In genomic region chr3:50652709-50653108, GRCh38 we compare ENCODE assay signal across 8 cellular contexts. TPM values are rescaled to one million over a fixed set of nuclear protein-coding genes. Genes with fewer than 3 reads are reported as not detected.
DNase-seq lines count a peak whose midpoint lies in the region; ATAC-seq and TF ChIP-seq lines count a peak whose summit lies in the region.

No MANE protein-coding gene starts in this region.

- no peaks in the 10 kb centered on the region for H3F3A ChIP-seq in smooth muscle cell (ENCODE audit: low read depth)

- intact Hi-C loops in esophagus squamous epithelium (cut with DNase I): no loop called here

- H3K27me3 ChIP-seq in DND-41 (ENCODE audit: insufficient read depth, low read length, poor library complexity): no peaks in the 10 kb centered on the region
- no peaks in the 10 kb centered on the region for H3K27me3 ChIP-seq in esophagus squamous epithelium
- H3K27me3 ChIP-seq in smooth muscle cell (ENCODE audit: low read depth): no peaks in the 10 kb centered on the region

- H3K9me3 ChIP-seq in DND-41 (ENCODE audit: insufficient read depth, low read length, severe bottlenecking): no peaks in the 10 kb centered on the region
- no peaks in the 10 kb centered on the region for H3K9me3 ChIP-seq in esophagus squamous epithelium
- no peaks in the 10 kb centered on the region for H3K9me3 ChIP-seq in smooth muscle cell (replicated peaks; ENCODE audit: low read depth)

- H2AFZ ChIP-seq in DND-41 (ENCODE audit: low read depth, low read length) (no peak overlapping the region), smooth muscle cell (ENCODE audit: low read depth) (no peak overlapping the region)

- H3K79me2 ChIP-seq in DND-41 (ENCODE audit: insufficient read depth, low read length) (no peaks in the 10 kb centered on the region), smooth muscle cell (ENCODE audit: low read depth) (no peaks in the 10 kb centered on the region)

- H4K20me1 ChIP-seq in DND-41 (ENCODE audit: insufficient read depth, low read length) (peaks cover 37% of the 10 kb centered on the region), smooth muscle cell (ENCODE audit: low read depth) (no peaks in the 10 kb centered on the region)

- 100% methylated on average over 1 of the region's 2 CpGs; no CpG with 5 or more reads in 1 of the 2 donors for WGBS in esophagus squamous epithelium, 2 donors
- 78% methylated on average over 2 of the region's 2 CpGs for WGBS in smooth muscle cell (ENCODE audit: low lambda C conversion rate)

- H3K4me2 ChIP-seq in DND-41 (ENCODE audit: insufficient read depth, low read length) (no peak overlapping the region), smooth muscle cell (no peak overlapping the region)

- no peak overlapping the region for H3K4me3 ChIP-seq in DND-41 (ENCODE audit: low read depth in 1 of 2, low read length in 2 of 2)
- no peak overlapping the region for H3K4me3 ChIP-seq in LNCaP clone FGC (ENCODE audit: low read depth, low read length)
- no peak overlapping the region for H3K4me3 ChIP-seq in esophagus squamous epithelium
- H3K4me3 ChIP-seq in smooth muscle cell: no peak overlapping the region

- peak; percentile 66 for ATAC-seq in DND-41 (ENCODE audit: insufficient read depth, low read depth)
- no peak for ATAC-seq in GM21717 (IDR thresholded peaks at IDR 0.05; ENCODE audit: unreplicated experiment)
- no peak for ATAC-seq in GM19455 (IDR thresholded peaks at IDR 0.05; ENCODE audit: unreplicated experiment)
- ATAC-seq in HG03354 (IDR thresholded peaks at IDR 0.05; ENCODE audit: poor library complexity, severe bottlenecking, unreplicated experiment): no peak

- H3K36me3 ChIP-seq in DND-41 (ENCODE audit: insufficient read depth, low read length) (peaks cover 21% of the 10 kb centered on the region), esophagus squamous epithelium (peaks cover 0 to 22% (median 6%) of the 10 kb centered on the region in 3 donors), smooth muscle cell (ENCODE audit: low read depth) (no peaks in the 10 kb centered on the region)

- DNase-seq in DND-41: peak; percentile 72
- DNase-seq in LNCaP clone FGC (ENCODE audit: low read depth): no peak
- DNase-seq in activated CD8-positive, alpha-beta memory T cell treated with anti-CD3 and anti-CD28 coated beads, Interleukin-2, amount 50 U/mL, for 4 hours: peak; percentile 53
- DNase-seq in esophagus squamous epithelium (lab: John Stamatoyannopoulos, UW): no peak
- no peak for DNase-seq in smooth muscle cell (lab: John Stamatoyannopoulos, UW; ENCODE audit: unreplicated experiment)

- H3K27ac ChIP-seq in DND-41 (ENCODE audit: low read length) (no peak overlapping the region), esophagus squamous epithelium (no peak overlapping the region), smooth muscle cell (ENCODE audit: low read depth) (no peak overlapping the region)

- TF ChIP-seq POLR2A in esophagus squamous epithelium (IDR thresholded peaks at IDR 0.05): no peak

- H3K4me1 ChIP-seq in DND-41 (ENCODE audit: insufficient read depth, low read length) (no peaks in the 10 kb centered on the region), esophagus squamous epithelium (peaks cover 0 to 3% (median 0%) of the 10 kb centered on the region in 3 donors), smooth muscle cell (ENCODE audit: low read depth) (peaks cover 6% of the 10 kb centered on the region)

- H3K9ac ChIP-seq in DND-41 (ENCODE audit: low read depth, low read length) (no peak overlapping the region), smooth muscle cell (ENCODE audit: low read depth) (no peak overlapping the region)

- peak; percentile 81 for TF ChIP-seq CTCF in DND-41 (IDR thresholded peaks at IDR 0.05; ENCODE audit: borderline replicate concordance, extremely low read depth, low read length, poor library complexity, severe bottlenecking)
- TF ChIP-seq CTCF in LNCaP clone FGC (IDR thresholded peaks at IDR 0.05; ENCODE audit: control insufficient read depth, extremely low read depth, insufficient read depth): peak; percentile 47
- TF ChIP-seq CTCF in esophagus squamous epithelium (IDR thresholded peaks at IDR 0.05): peak in 5 of 6 experiments; percentile 23 to 69 (median 41)
- peak; percentile 24 for TF ChIP-seq CTCF in smooth muscle cell (IDR thresholded peaks at IDR 0.05; ENCODE audit: borderline replicate concordance, insufficient read depth, poor library complexity, severe bottlenecking)

RNA-seq across cellular contexts. Expression of gene DOCK3, which starts 22.0 kb away (rescaled TPM):
- total RNA-seq in esophagus squamous epithelium: 1 to 10 TPM in 3 of 4 donors, under 1 TPM in 1; 0.92 to 1.7 (median 1.4) TPM
- total RNA-seq in smooth muscle cell: 1.5 and 2.2 TPM in 2 replicates
- 0.29 and 1.4 TPM in 2 replicates for polyA plus RNA-seq in smooth muscle cell

RNA-seq across cellular contexts. Expression of gene MAPKAPK3, which starts 35.8 kb away (rescaled TPM):
- 10 to 100 TPM; 46.5 to 65.6 (median 52.3) TPM for total RNA-seq in esophagus squamous epithelium
- 17.1 and 20.2 TPM in 2 replicates for total RNA-seq in smooth muscle cell
- 18.7 and 23.7 TPM in 2 replicates for polyA plus RNA-seq in smooth muscle cell

RNA-seq across cellular contexts. Expression of gene CISH, which starts 41.1 kb away (rescaled TPM):
- total RNA-seq in esophagus squamous epithelium (10 to 100 TPM in 1 of 4 donors, 1 to 10 TPM in 3; 3.1 to 11.1 (median 6.8) TPM), smooth muscle cell (1.8 and 3.0 TPM in 2 replicates)
- 12.4 and 15.9 TPM in 2 replicates for polyA plus RNA-seq in smooth muscle cell

Comparison
In these comparisons a context has a peak if more than half of its experiments do, and no peak if none do; other contexts are left out.
1. DNase-seq: peak in DND-41 (single experiment) and activated CD8-positive, alpha-beta memory T cell treated with anti-CD3 and anti-CD28 coated beads, Interleukin-2, amount 50 U/mL, for 4 hours (single experiment); none in LNCaP clone FGC (single experiment), esophagus squamous epithelium (single experiment) and smooth muscle cell (single experiment).
2. CTCF ChIP-seq: peak in every context shown above with its lines; median percentile 81 in DND-41; 47 in LNCaP clone FGC; 41 in esophagus squamous epithelium; 24 in smooth muscle cell.